Comparison of ENCODE assay signal across 19 cellular contexts in genomic region chrY:13729517-13729916, GRCh38. TPM values are rescaled to one million over a fixed set of nuclear protein-coding genes. Genes with fewer than 3 reads are reported as not detected.
DNase-seq lines count a peak whose midpoint lies in the region; ATAC-seq and TF ChIP-seq lines count a peak whose summit lies in the region.
"Had no signal": no experiment of that assay in that cellular context is flagged by ENCODE, and none has a peak within 500 bp of the region (broad histone marks: within the 10 kb centered on the region; RNA-seq: fewer than 3 reads in every experiment).

No MANE protein-coding gene starts in this region.

- no peaks in the 10 kb centered on the region for H3K9me3 ChIP-seq in OCI-LY3 (ENCODE audit: insufficient read depth, low read length)
- H3K9me3 ChIP-seq in upper lobe of right lung: no peaks in the 10 kb centered on the region

- H3K4me3 ChIP-seq in OCI-LY3 (ENCODE audit: low read length): no peak overlapping the region
- H3K4me3 ChIP-seq in fibroblast of villous mesenchyme (ENCODE audit: low read depth, low read length): no peak overlapping the region
- H3K4me3 ChIP-seq in upper lobe of right lung: no peak overlapping the region

- H3K9ac ChIP-seq in OCI-LY3 (ENCODE audit: low read length): no peak overlapping the region

- H2AFZ ChIP-seq in OCI-LY3 (ENCODE audit: low read depth, low read length): no peak overlapping the region

- CTCF ChIA-PET in activated naive CD4-positive, alpha-beta T cell treated with anti-CD3 and anti-CD28 coated beads, Interleukin-2, amount 10 ng/mL, durations not matched to agents 7 days and 5 days (lab: Charles Lee): no interaction called here

- no peaks in the 10 kb centered on the region for H3K4me1 Mint-ChIP-seq in activated naive CD4-positive, alpha-beta T cell treated with anti-CD3 and anti-CD28 coated beads, Interleukin-2, amount 10 ng/mL, durations not matched to agents 7 days and 5 days
- H3K4me1 Mint-ChIP-seq: activated naive CD8-positive, alpha-beta T cell treated with anti-CD3 and anti-CD28 coated beads, Interleukin-2, amount 50 U/mL, for 24 hours; central memory CD8-positive, alpha-beta T cell; memory B cell; nephron progenitor cell; stimulated activated naive CD8-positive, alpha-beta T cell treated with anti-CD3 and anti-CD28 coated beads, Interleukin-15, amount 100 ng/mL, for 72 hours had no signal

- no peak overlapping the region for H3K27ac Mint-ChIP-seq in activated naive CD4-positive, alpha-beta T cell treated with anti-CD3 and anti-CD28 coated beads, Interleukin-2, amount 10 ng/mL, durations not matched to agents 7 days and 5 days
- H3K27ac Mint-ChIP-seq: activated naive CD8-positive, alpha-beta T cell treated with anti-CD3 and anti-CD28 coated beads, Interleukin-2, amount 50 U/mL, for 24 hours; memory B cell; nephron progenitor cell; stimulated activated naive CD8-positive, alpha-beta T cell treated with anti-CD3 and anti-CD28 coated beads, Interleukin-15, amount 100 ng/mL, for 72 hours had no signal

- H3K4me1 ChIP-seq in OCI-LY3 (ENCODE audit: low read length) (no peaks in the 10 kb centered on the region), upper lobe of right lung (no peaks in the 10 kb centered on the region)

- H3K36me3 ChIP-seq in OCI-LY3 (replicated peaks; ENCODE audit: low read depth, low read length) (no peaks in the 10 kb centered on the region), upper lobe of right lung (no peaks in the 10 kb centered on the region)

- H3K79me2 ChIP-seq in OCI-LY3 (ENCODE audit: low read length): no peaks in the 10 kb centered on the region

- DNase-seq in activated naive CD4-positive, alpha-beta T cell treated with anti-CD3 and anti-CD28 coated beads, Interleukin-2, amount 10 ng/mL, durations not matched to agents 7 days and 5 days: peak; percentile 27
- no peak for DNase-seq in activated naive CD4-positive, alpha-beta T cell (lab: John Stamatoyannopoulos, UW)
- DNase-seq in fibroblast of villous mesenchyme (ENCODE audit: low read depth) (peak; percentile 0), upper lobe of right lung (no peak), kidney glomerular epithelial cell (lab: John Stamatoyannopoulos, UW) (no peak)
- DNase-seq in stimulated activated CD4-positive, alpha-beta T cell treated with anti-CD3 and anti-CD28 coated beads, Interleukin-2, amount 100 ng/mL, for 24 hours: no peak
- DNase-seq: activated naive CD8-positive, alpha-beta T cell treated with anti-CD3 and anti-CD28 coated beads, Interleukin-2, amount 50 U/mL, for 24 hours; activated T-cell treated with anti-CD3 and anti-CD28 coated beads, Interleukin-2, amount 50 U/mL, for 4 hours; foreskin fibroblast; NCI-H2029 treated with DMSO at 0.1 percent for 48 hours; nephron progenitor cell; T-helper 1 cell had no signal

- peaks cover 2% of the 10 kb centered on the region for H3K9me3 Mint-ChIP-seq in activated naive CD4-positive, alpha-beta T cell treated with anti-CD3 and anti-CD28 coated beads, Interleukin-2, amount 10 ng/mL, durations not matched to agents 7 days and 5 days
- H3K9me3 Mint-ChIP-seq: memory B cell; nephron progenitor cell; stimulated activated naive CD8-positive, alpha-beta T cell treated with anti-CD3 and anti-CD28 coated beads, Interleukin-15, amount 100 ng/mL, for 72 hours had no signal

- peak; percentile 60 for TF ChIP-seq CTCF in OCI-LY3 (IDR thresholded peaks at IDR 0.05; ENCODE audit: low read depth, low read length)
- TF ChIP-seq CTCF in fibroblast of villous mesenchyme (IDR thresholded peaks at IDR 0.05; ENCODE audit: insufficient read depth, low read depth, low read length): no peak
- peak; percentile 11 for TF ChIP-seq CTCF in upper lobe of right lung (IDR thresholded peaks at IDR 0.05)

- no peak overlapping the region for H3K4me3 Mint-ChIP-seq in activated naive CD4-positive, alpha-beta T cell treated with anti-CD3 and anti-CD28 coated beads, Interleukin-2, amount 10 ng/mL, durations not matched to agents 7 days and 5 days
- H3K4me3 Mint-ChIP-seq: activated naive CD8-positive, alpha-beta T cell treated with anti-CD3 and anti-CD28 coated beads, Interleukin-2, amount 50 U/mL, for 24 hours; activated T-cell treated with anti-CD3 and anti-CD28 coated beads, Interleukin-2, amount 50 U/mL, for 4 hours; central memory CD8-positive, alpha-beta T cell; memory B cell; nephron progenitor cell; stimulated activated naive CD8-positive, alpha-beta T cell treated with anti-CD3 and anti-CD28 coated beads, Interleukin-15, amount 100 ng/mL, for 72 hours had no signal

- ATAC-seq in upper lobe of right lung: no peak
- ATAC-seq in GM21619 (IDR thresholded peaks at IDR 0.05; ENCODE audit: unreplicated experiment): no peak
- ATAC-seq: activated naive CD8-positive, alpha-beta T cell treated with anti-CD3 and anti-CD28 coated beads, Interleukin-2, amount 50 U/mL, for 24 hours; activated T-cell treated with anti-CD3 and anti-CD28 coated beads, Interleukin-2, amount 50 U/mL, for 4 hours; stimulated activated naive CD8-positive, alpha-beta T cell treated with anti-CD3 and anti-CD28 coated beads, Interleukin-15, amount 100 ng/mL, for 72 hours had no signal

- H3K36me3 Mint-ChIP-seq in activated naive CD4-positive, alpha-beta T cell treated with anti-CD3 and anti-CD28 coated beads, Interleukin-2, amount 10 ng/mL, durations not matched to agents 7 days and 5 days: no peaks in the 10 kb centered on the region
- H3K36me3 Mint-ChIP-seq: memory B cell had no signal

- no peaks in the 10 kb centered on the region for H3K27me3 Mint-ChIP-seq in activated naive CD4-positive, alpha-beta T cell treated with anti-CD3 and anti-CD28 coated beads, Interleukin-2, amount 10 ng/mL, durations not matched to agents 7 days and 5 days
- H3K27me3 Mint-ChIP-seq: activated naive CD8-positive, alpha-beta T cell treated with anti-CD3 and anti-CD28 coated beads, Interleukin-2, amount 50 U/mL, for 24 hours; central memory CD8-positive, alpha-beta T cell; memory B cell; stimulated activated naive CD8-positive, alpha-beta T cell treated with anti-CD3 and anti-CD28 coated beads, Interleukin-15, amount 100 ng/mL, for 72 hours had no signal

- H3K27ac ChIP-seq in OCI-LY3 (ENCODE audit: low read length) (no peak overlapping the region), upper lobe of right lung (no peak overlapping the region)

- H3K27me3 ChIP-seq in OCI-LY3 (ENCODE audit: low read depth, low read length): no peaks in the 10 kb centered on the region
- no peaks in the 10 kb centered on the region for H3K27me3 ChIP-seq in upper lobe of right lung

- no peak overlapping the region for H3K4me2 ChIP-seq in OCI-LY3 (ENCODE audit: low read length)

- H4K20me1 ChIP-seq in OCI-LY3 (ENCODE audit: insufficient read depth, low read length): no peaks in the 10 kb centered on the region

- intact Hi-C loops in upper lobe of right lung (cut with DNase I): no loop called here

RNA-seq across cellular contexts. Expression of gene TMSB4Y, which starts 25.8 kb away (rescaled TPM):
- total RNA-seq in fibroblast of villous mesenchyme (under 0.01 TPM in 1 of 2 replicates, not detected in the other), upper lobe of right lung (0.87 TPM)
- total RNA-seq: HT1080, MCF 10A had no signal

Comparison
In these comparisons a context has a peak if more than half of its experiments do, and no peak if none do; other contexts are left out.
1. DNase-seq: peak in activated naive CD4-positive, alpha-beta T cell treated with anti-CD3 and anti-CD28 coated beads, Interleukin-2, amount 10 ng/mL, durations not matched to agents 7 days and 5 days (single experiment) and fibroblast of villous mesenchyme (single experiment); none in activated naive CD4-positive, alpha-beta T cell (0 of 4), upper lobe of right lung (single experiment), stimulated activated CD4-positive, alpha-beta T cell treated with anti-CD3 and anti-CD28 coated beads, Interleukin-2, amount 100 ng/mL, for 24 hours (0 of 2) and kidney glomerular epithelial cell (single experiment).